ENCODE assay signal across 8 cellular contexts in the genomic region with DNA sequence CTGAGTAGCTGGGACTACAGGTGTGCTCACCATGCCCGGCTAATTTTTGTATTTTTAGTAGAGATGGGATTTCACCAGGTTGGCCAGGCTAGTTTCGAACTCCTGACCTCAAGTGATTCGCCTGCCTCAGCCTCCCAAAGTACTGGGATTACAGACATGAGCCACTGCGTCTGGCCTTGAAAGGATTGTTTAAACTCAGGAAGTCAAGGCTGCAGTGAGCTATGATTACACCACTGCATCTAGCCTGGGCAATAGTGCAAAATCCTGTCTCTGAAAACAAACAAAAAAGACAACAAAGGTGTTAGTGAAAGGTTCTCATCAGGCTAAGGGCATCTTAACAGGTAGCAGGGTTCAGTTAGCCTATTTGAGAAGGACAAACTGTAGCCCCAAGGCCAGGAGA.
"Had no signal": no experiment of that assay in that cellular context is flagged by ENCODE, and none has a peak within 500 bp of the region (broad histone marks: within the 10 kb centered on the region; RNA-seq: fewer than 3 reads in every experiment).

No MANE protein-coding gene starts in this region.

- H3K27ac ChIP-seq: HL-60, KMS-11 had no signal

- FAIRE-seq: HTR-8/SVneo, K562 had no signal

- H3K4me3 ChIP-seq: K562 had no signal

- H3K4me2 ChIP-seq: KMS-11 had no signal

- H3K9ac ChIP-seq: KMS-11 had no signal

- H3K27ac Mint-ChIP-seq: IgD-negative memory B cell had no signal

- H3K36me3 Mint-ChIP-seq: IgD-negative memory B cell had no signal

- DNase-seq: IMR-90, KBM-7, KG1 had no signal

- ATAC-seq: K562 had no signal
